In the genomic region with DNA sequence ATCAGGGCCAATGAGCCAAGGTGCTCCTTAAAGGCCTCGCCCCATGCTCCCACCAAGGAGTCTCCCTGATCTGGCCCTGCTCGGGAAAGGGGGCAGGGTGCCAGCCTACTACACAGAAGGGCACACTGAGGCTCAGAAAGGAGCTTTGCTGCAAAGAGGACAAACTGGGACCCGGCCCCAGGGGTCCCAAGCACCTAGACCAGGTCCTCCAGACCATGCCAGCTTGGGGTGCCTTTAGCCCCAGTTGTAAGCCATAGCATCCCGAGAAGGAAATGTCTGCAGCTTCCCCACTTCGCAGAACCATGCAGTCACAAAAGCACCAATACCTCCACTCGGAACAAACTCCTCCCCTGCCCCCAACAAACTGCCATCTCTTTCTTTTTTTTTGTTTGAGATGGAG, we compare ENCODE assay signal across 39 cellular contexts.
"Had no signal": no experiment of that assay in that cellular context is flagged by ENCODE, and none has a peak within 500 bp of the region (broad histone marks: within the 10 kb centered on the region; RNA-seq: fewer than 3 reads in every experiment).

No MANE protein-coding gene starts in this region.

- H3K9me3 ChIP-seq: adrenal gland, ascending aorta, body of pancreas, breast epithelium had no signal

- H3K27ac Mint-ChIP-seq: activated naive CD4-positive, alpha-beta T cell treated with anti-CD3 and anti-CD28 coated beads for 36 hours; activated naive CD4-positive, alpha-beta T cell treated with anti-CD3 and anti-CD28 coated beads, Interleukin-2, amount 10 ng/mL, durations not matched to agents 7 days and 5 days; activated naive CD4-positive, alpha-beta T cell treated with anti-CD3 and anti-CD28 coated beads, Interleukin-2, amount 50 U/mL, for 24 hours; activated naive CD4-positive, alpha-beta T cell treated with anti-CD3 and anti-CD28 coated beads, Interleukin-2, amount 50 U/mL, for 72 hours; activated naive CD8-positive, alpha-beta T cell; activated naive CD8-positive, alpha-beta T cell treated with anti-CD3 and anti-CD28 coated beads for 36 hours; activated naive CD8-positive, alpha-beta T cell treated with anti-CD3 and anti-CD28 coated beads, Interleukin-2, amount 10 ng/mL, durations not matched to agents 7 days and 5 days; activated naive CD8-positive, alpha-beta T cell treated with anti-CD3 and anti-CD28 coated beads, Interleukin-2, amount 50 U/mL, for 24 hours; activated T-cell treated with anti-CD3 and anti-CD28 coated beads, Interleukin-2, amount 50 U/mL, for 24 hours; activated T-cell treated with anti-CD3 and anti-CD28 coated beads, Interleukin-2, amount 50 U/mL, for 72 hours; activated T-helper 1 cell treated with anti-CD3 and anti-CD28 coated beads, Interleukin-12 subunit alpha, Interleukin-12 subunit beta, Interleukin-2, Interleukin-4 antibody, amounts not matched to agents 30 ng/mL and 10 ng/mL and 1 ng/mL, durations not matched to agents 14 hours and 24 hours and 36 hours; activated T-helper 17 cell treated with anti-CD3 and anti-CD28 coated beads, Interleukin-2, amount 50 U/mL, for 72 hours; activated T-helper 2 cell treated with anti-CD3 and anti-CD28 coated beads, Interferon-gamma antibody, Interleukin-2, Interleukin-4, amounts not matched to agents 10 μg/mL and 5 μg/mL and 100 μg/mL, durations not matched to agents 14 hours and 24 hours and 36 hours; brain had no signal

- H3K4me1 ChIP-seq: adrenal gland, ascending aorta, body of pancreas, breast epithelium had no signal

- H3K4me3 Mint-ChIP-seq: activated naive CD4-positive, alpha-beta T cell treated with anti-CD3 and anti-CD28 coated beads for 36 hours; activated naive CD4-positive, alpha-beta T cell treated with anti-CD3 and anti-CD28 coated beads, Interleukin-2, amount 10 ng/mL, durations not matched to agents 7 days and 5 days; activated naive CD4-positive, alpha-beta T cell treated with anti-CD3 and anti-CD28 coated beads, Interleukin-2, amount 50 U/mL, for 24 hours; activated naive CD8-positive, alpha-beta T cell; activated naive CD8-positive, alpha-beta T cell treated with anti-CD3 and anti-CD28 coated beads for 36 hours; activated naive CD8-positive, alpha-beta T cell treated with anti-CD3 and anti-CD28 coated beads, Interleukin-2, amount 10 ng/mL, durations not matched to agents 7 days and 5 days; activated naive CD8-positive, alpha-beta T cell treated with anti-CD3 and anti-CD28 coated beads, Interleukin-2, amount 50 U/mL, for 24 hours; activated T-cell treated with anti-CD3 and anti-CD28 coated beads, Interleukin-2, amount 50 U/mL, for 24 hours; activated T-cell treated with anti-CD3 and anti-CD28 coated beads, Interleukin-2, amount 50 U/mL, for 4 hours; activated T-cell treated with anti-CD3 and anti-CD28 coated beads, Interleukin-2, amount 50 U/mL, for 72 hours; activated T-helper 1 cell treated with anti-CD3 and anti-CD28 coated beads, Interleukin-12 subunit alpha, Interleukin-12 subunit beta, Interleukin-2, Interleukin-4 antibody, amounts not matched to agents 30 ng/mL and 10 ng/mL and 1 ng/mL, durations not matched to agents 14 hours and 24 hours and 36 hours; activated T-helper 17 cell treated with anti-CD3 and anti-CD28 coated beads, Interleukin-2, amount 50 U/mL, for 72 hours; brain; central memory CD8-positive, alpha-beta T cell had no signal

- ATAC-seq: activated naive CD4-positive, alpha-beta T cell treated with anti-CD3 and anti-CD28 coated beads, Interleukin-2, amount 50 U/mL, for 72 hours; activated naive CD8-positive, alpha-beta T cell treated with anti-CD3 and anti-CD28 coated beads, Interleukin-2, amount 50 U/mL, for 24 hours; activated T-cell treated with anti-CD3 and anti-CD28 coated beads, Interleukin-2, amount 50 U/mL, for 4 hours; activated T-cell treated with anti-CD3 and anti-CD28 coated beads, Interleukin-2, amount 50 U/mL, for 72 hours; activated T-helper 17 cell treated with anti-CD3 and anti-CD28 coated beads, Interleukin-2, amount 50 U/mL, for 72 hours; body of pancreas had no signal

- DNase-seq: activated effector memory CD4-positive, alpha-beta T cell treated with anti-CD3 and anti-CD28 coated beads, Interleukin-2, amount 50 U/mL, for 16 hours; activated effector memory CD4-positive, alpha-beta T cell treated with Interleukin-2 at 50 U/mL for 16 hours; activated gamma-delta T cell; activated gamma-delta T cell treated with Interleukin-2 at 50 U/mL for 16 hours; activated naive CD4-positive, alpha-beta T cell; activated naive CD4-positive, alpha-beta T cell treated with anti-CD3 and anti-CD28 coated beads for 36 hours; activated naive CD4-positive, alpha-beta T cell treated with anti-CD3 and anti-CD28 coated beads, Interleukin-2, amount 10 ng/mL, durations not matched to agents 7 days and 5 days; activated naive CD4-positive, alpha-beta T cell treated with anti-CD3 and anti-CD28 coated beads, Interleukin-2, amount 50 U/mL, for 16 hours; activated naive CD4-positive, alpha-beta T cell treated with Interleukin-2 at 50 U/mL for 16 hours; activated naive CD8-positive, alpha-beta T cell treated with anti-CD3 and anti-CD28 coated beads for 36 hours; activated naive CD8-positive, alpha-beta T cell treated with anti-CD3 and anti-CD28 coated beads, Interleukin-2, amount 10 ng/mL, durations not matched to agents 7 days and 5 days; activated naive CD8-positive, alpha-beta T cell treated with anti-CD3 and anti-CD28 coated beads, Interleukin-2, amount 50 U/mL, for 24 hours; activated T-cell treated with anti-CD3 and anti-CD28 coated beads for 4 hours; activated T-cell treated with anti-CD3 and anti-CD28 coated beads, Interleukin-2, amount 50 U/mL, for 1 hour; activated T-cell treated with anti-CD3 and anti-CD28 coated beads, Interleukin-2, amount 50 U/mL, for 24 hours; activated T-cell treated with anti-CD3 and anti-CD28 coated beads, Interleukin-2, amount 50 U/mL, for 4 hours; activated T-cell treated with anti-CD3 and anti-CD28 coated beads, Interleukin-2, amount 50 U/mL, for 48 hours; activated T-cell treated with anti-CD3 and anti-CD28 coated beads, Interleukin-2, amount 50 U/mL, for 72 hours; adrenal gland; amniotic stem cell; amygdala; anterior cingulate cortex; aorta; body of pancreas; brain microvascular endothelial cell; caudate nucleus; central memory CD4-positive, alpha-beta T cell; cerebellar nuclear complex had no signal

- H3K36me3 ChIP-seq: adrenal gland, brain microvascular endothelial cell, breast epithelium had no signal

- H3K36me3 Mint-ChIP-seq: activated naive CD4-positive, alpha-beta T cell treated with anti-CD3 and anti-CD28 coated beads, Interleukin-2, amount 50 U/mL, for 72 hours; activated naive CD8-positive, alpha-beta T cell; activated naive CD8-positive, alpha-beta T cell treated with anti-CD3 and anti-CD28 coated beads for 36 hours; activated naive CD8-positive, alpha-beta T cell treated with anti-CD3 and anti-CD28 coated beads, Interleukin-2, amount 10 ng/mL, durations not matched to agents 7 days and 5 days had no signal

- H3K4me3 ChIP-seq: adrenal gland, ascending aorta, body of pancreas, breast epithelium, cardiac muscle cell had no signal

- H3K9me3 Mint-ChIP-seq: activated naive CD4-positive, alpha-beta T cell treated with anti-CD3 and anti-CD28 coated beads for 36 hours; activated naive CD4-positive, alpha-beta T cell treated with anti-CD3 and anti-CD28 coated beads, Interleukin-2, amount 10 ng/mL, durations not matched to agents 7 days and 5 days; activated naive CD4-positive, alpha-beta T cell treated with anti-CD3 and anti-CD28 coated beads, Interleukin-2, amount 50 U/mL, for 24 hours; activated naive CD4-positive, alpha-beta T cell treated with anti-CD3 and anti-CD28 coated beads, Interleukin-2, amount 50 U/mL, for 72 hours; activated naive CD8-positive, alpha-beta T cell treated with anti-CD3 and anti-CD28 coated beads for 36 hours; activated naive CD8-positive, alpha-beta T cell treated with anti-CD3 and anti-CD28 coated beads, Interleukin-2, amount 10 ng/mL, durations not matched to agents 7 days and 5 days; activated naive CD8-positive, alpha-beta T cell treated with anti-CD3 and anti-CD28 coated beads, Interleukin-2, amount 50 U/mL, for 24 hours; activated T-cell treated with anti-CD3 and anti-CD28 coated beads, Interleukin-2, amount 50 U/mL, for 24 hours; activated T-cell treated with anti-CD3 and anti-CD28 coated beads, Interleukin-2, amount 50 U/mL, for 4 hours; activated T-cell treated with anti-CD3 and anti-CD28 coated beads, Interleukin-2, amount 50 U/mL, for 72 hours; activated T-helper 1 cell treated with anti-CD3 and anti-CD28 coated beads, Interleukin-12 subunit alpha, Interleukin-12 subunit beta, Interleukin-2, Interleukin-4 antibody, amounts not matched to agents 30 ng/mL and 10 ng/mL and 1 ng/mL, durations not matched to agents 14 hours and 24 hours and 36 hours; activated T-helper 17 cell treated with anti-CD3 and anti-CD28 coated beads, Interleukin-2, amount 50 U/mL, for 72 hours; activated T-helper 2 cell treated with anti-CD3 and anti-CD28 coated beads, Interferon-gamma antibody, Interleukin-2, Interleukin-4, amounts not matched to agents 10 μg/mL and 5 μg/mL and 100 μg/mL, durations not matched to agents 14 hours and 24 hours and 36 hours; brain; central memory CD8-positive, alpha-beta T cell had no signal

- H3K27ac ChIP-seq: adrenal gland, ascending aorta, body of pancreas, brain microvascular endothelial cell, breast epithelium, cardiac muscle cell had no signal

- H3K4me1 Mint-ChIP-seq: activated naive CD4-positive, alpha-beta T cell treated with anti-CD3 and anti-CD28 coated beads, Interleukin-2, amount 10 ng/mL, durations not matched to agents 7 days and 5 days; activated naive CD4-positive, alpha-beta T cell treated with anti-CD3 and anti-CD28 coated beads, Interleukin-2, amount 50 U/mL, for 24 hours; activated naive CD8-positive, alpha-beta T cell treated with anti-CD3 and anti-CD28 coated beads for 36 hours; activated naive CD8-positive, alpha-beta T cell treated with anti-CD3 and anti-CD28 coated beads, Interleukin-2, amount 10 ng/mL, durations not matched to agents 7 days and 5 days; activated naive CD8-positive, alpha-beta T cell treated with anti-CD3 and anti-CD28 coated beads, Interleukin-2, amount 50 U/mL, for 24 hours; activated T-helper 17 cell treated with anti-CD3 and anti-CD28 coated beads, Interleukin-2, amount 50 U/mL, for 72 hours; central memory CD8-positive, alpha-beta T cell had no signal

- H3K27me3 Mint-ChIP-seq: activated naive CD4-positive, alpha-beta T cell treated with anti-CD3 and anti-CD28 coated beads, Interleukin-2, amount 10 ng/mL, durations not matched to agents 7 days and 5 days; activated naive CD4-positive, alpha-beta T cell treated with anti-CD3 and anti-CD28 coated beads, Interleukin-2, amount 50 U/mL, for 24 hours; activated naive CD8-positive, alpha-beta T cell; activated naive CD8-positive, alpha-beta T cell treated with anti-CD3 and anti-CD28 coated beads for 36 hours; activated naive CD8-positive, alpha-beta T cell treated with anti-CD3 and anti-CD28 coated beads, Interleukin-2, amount 10 ng/mL, durations not matched to agents 7 days and 5 days; activated naive CD8-positive, alpha-beta T cell treated with anti-CD3 and anti-CD28 coated beads, Interleukin-2, amount 50 U/mL, for 24 hours; activated T-cell treated with anti-CD3 and anti-CD28 coated beads, Interleukin-2, amount 50 U/mL, for 24 hours; activated T-helper 17 cell treated with anti-CD3 and anti-CD28 coated beads, Interleukin-2, amount 50 U/mL, for 72 hours had no signal

- H3K27me3 ChIP-seq: adrenal gland, ascending aorta, body of pancreas, brain microvascular endothelial cell, breast epithelium, cardiac muscle cell had no signal
